In the genomic region with DNA sequence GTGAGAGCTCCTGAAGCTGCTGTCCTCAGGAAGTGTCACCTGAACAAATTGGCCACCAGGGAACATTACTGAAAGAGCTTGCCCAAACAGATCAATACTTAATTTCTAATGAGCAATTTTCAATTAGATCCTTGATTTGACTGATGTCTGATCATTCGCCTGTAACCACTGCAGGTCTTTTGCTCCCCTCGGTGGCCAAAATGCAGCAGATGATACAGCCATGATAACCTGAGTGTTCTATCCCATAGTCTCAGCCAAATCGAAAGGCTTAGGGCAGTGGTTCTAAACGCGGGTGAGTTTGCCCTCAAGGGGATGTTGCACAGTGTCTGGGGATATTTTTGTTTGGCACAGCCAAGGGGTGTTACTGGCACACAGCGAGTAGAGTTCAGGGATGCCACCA, we compare ENCODE assay signal across 1 cellular context.
TF ChIP-seq lines count a peak whose summit lies in the region.

No MANE protein-coding gene starts in this region.

TF ChIP-seq in K562, 482 proteins besides CTCF, POLR2A, EP300 and RAD21 (continued from another document):
- TF ChIP-seq, protein P1, sequence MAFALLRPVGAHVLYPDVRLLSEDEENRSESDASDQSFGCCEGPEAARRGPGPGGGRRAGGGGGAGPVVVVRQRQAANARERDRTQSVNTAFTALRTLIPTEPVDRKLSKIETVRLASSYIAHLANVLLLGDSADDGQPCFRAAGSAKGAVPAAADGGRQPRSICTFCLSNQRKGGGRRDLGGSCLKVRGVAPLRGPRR (CRISPR knock-in tag; IDR thresholded peaks at IDR 0.05), result no peak
